In genomic region chr9:121871431-121872025, GRCh38 we compare ENCODE assay signal across 18 cellular contexts.
DNase-seq lines count a peak whose midpoint lies in the region; ATAC-seq and TF ChIP-seq lines count a peak whose summit lies in the region.
"Had no signal": no experiment of that assay in that cellular context is flagged by ENCODE, and none has a peak within 500 bp of the region (broad histone marks: within the 10 kb centered on the region; RNA-seq: fewer than 3 reads in every experiment).

No MANE protein-coding gene starts in this region.

- H3K56ac ChIP-seq in IMR-90 (ENCODE audit: extremely low read depth, insufficient read depth, low read length): no peak overlapping the region

- POLR2A ChIA-PET in IMR-90 (lab: Charles Lee; ENCODE audit: unreplicated experiment): no interaction called here

- no peak for TF ChIP-seq CTCF in IMR-90 (conservative IDR thresholded peaks at IDR 0.05; ENCODE audit: low read depth, low read length)

- no peak overlapping the region for H2BK15ac ChIP-seq in IMR-90 (ENCODE audit: low read depth, low read length)

- peaks cover 6% of the 10 kb centered on the region for H3K4me1 ChIP-seq in IMR-90 (ENCODE audit: control insufficient read depth, insufficient read depth, low read length)

- dilution Hi-C loops in IMR-90 (cut with HindIII; ENCODE audit: low sequenced_read_pairs, unreplicated experiment): no loop called here

- BruUV-seq in IMR-90 (replicated peaks; lab: Mats Ljungman, UMichigan): no TSS peak

- H3K36me3 ChIP-seq in IMR-90 (ENCODE audit: control insufficient read depth, insufficient read depth, low read length): no peaks in the 10 kb centered on the region
- H3K36me3 ChIP-seq: neutrophil had no signal

- no peak overlapping the region for H3K9ac ChIP-seq in IMR-90 (ENCODE audit: low read depth, low read length)

- 80% methylated on average over 5 of the region's 8 CpGs; no CpG with 5 or more reads in 1 of the 2 experiments for WGBS in IMR-90 (ENCODE audit: extremely low coverage in 2 of 2, insufficient read length in 1 of 2), 2 experiments

- no peak overlapping the region for H3K4me2 ChIP-seq in IMR-90 (ENCODE audit: low read depth, low read length)

- peak; percentile 39 for DNase-seq in AG20443 (ENCODE audit: low spot score)
- DNase-seq in IMR-90: peak; percentile 64
- peak; percentile 56 for DNase-seq in amniotic epithelial cell (ENCODE audit: low read depth)
- DNase-seq in kidney tubule cell (ENCODE audit: low spot score): peak; percentile 69
- DNase-seq in CD1c-positive myeloid dendritic cell (ENCODE audit: extremely low spot score): no peak
- no peak for DNase-seq in NCI-H1417 treated with DMSO at 0.1 percent for 48 hours (lab: John Stamatoyannopoulos, UW)
- DNase-seq in HK-2 (ENCODE audit: unreplicated experiment): no peak
- DNase-seq in NCI-H146 (lab: John Stamatoyannopoulos, UW): no peak
- DNase-seq: CD8-positive, alpha-beta memory T cell; DMS79 treated with DMSO at 0.1 percent for 48 hours; left ventricle myocardium superior; NCI-H774; retina; stimulated activated CD4-positive, alpha-beta T cell treated with anti-CD3 and anti-CD28 coated beads, Interleukin-15, amount 100 ng/mL, for 24 hours had no signal

- H2BK5ac ChIP-seq in IMR-90 (ENCODE audit: low read depth, low read length, poor library complexity, severe bottlenecking): no peak overlapping the region

- H3K14ac ChIP-seq in IMR-90 (replicated peaks; ENCODE audit: low read depth, low read length): no peak overlapping the region; the same call in 1 of the 2 replicates

- H3K4ac ChIP-seq in IMR-90 (ENCODE audit: low read depth, low read length): peak overlapping the region; percentile 20; the same call in 1 of the 2 replicates

- no peak for TF ChIP-seq RAD21 in IMR-90 (IDR thresholded peaks at IDR 0.05; ENCODE audit: low read length)

- TF ChIP-seq POLR2A in IMR-90 (IDR thresholded peaks at IDR 0.05; ENCODE audit: low read depth, low read length): no peak

- ATAC-seq in IMR-90 (ENCODE audit: low read depth): peak; percentile 46
- ATAC-seq: esophagus mucosa; left ventricle myocardium superior; stimulated activated memory B cell treated with anti-CD40 and anti-IgM and Interleukin-4, amounts not matched to agents 10 μg/mL and 1 μg/mL and 100 μg/mL, for 72 hours had no signal

- H2AFZ ChIP-seq in IMR-90 (replicated peaks; ENCODE audit: low read length, poor library complexity): peak overlapping the region; percentile 36

- H3K9me1 ChIP-seq in IMR-90 (ENCODE audit: insufficient read depth, low read length): peaks cover 10% of the 10 kb centered on the region

- H3K18ac ChIP-seq in IMR-90 (ENCODE audit: low read depth, low read length): no peak overlapping the region

- no peak overlapping the region for H2BK120ac ChIP-seq in IMR-90 (ENCODE audit: low read depth, low read length)

- intact Hi-C loops in IMR-90 (cut with micrococcal nuclease): no loop called here

- no peak overlapping the region for H3K23ac ChIP-seq in IMR-90 (ENCODE audit: low read depth, low read length)

- no peak overlapping the region for H2BK20ac ChIP-seq in IMR-90 (ENCODE audit: low read depth, low read length)

- no peak overlapping the region for H3K4me3 ChIP-seq in IMR-90 (ENCODE audit: insufficient read depth, low read depth, low read length)
- H3K4me3 ChIP-seq: thoracic aorta had no signal

- no peak overlapping the region for H3K27ac ChIP-seq in IMR-90 (ENCODE audit: insufficient read depth, low read length)
- H3K27ac ChIP-seq: neutrophil, thoracic aorta had no signal

- no peak overlapping the region for H2AK9ac ChIP-seq in IMR-90 (replicated peaks; ENCODE audit: low read depth, low read length, poor library complexity)

- no peaks in the 10 kb centered on the region for H3K9me3 ChIP-seq in IMR-90 (ENCODE audit: control insufficient read depth, insufficient read depth, low read length)
- H3K9me3 ChIP-seq: neutrophil, thoracic aorta had no signal

- H4K5ac ChIP-seq in IMR-90 (ENCODE audit: low read depth, low read length): no peak overlapping the region

- in situ Hi-C loops in IMR-90 (cut with MboI; ENCODE audit: low sequenced_read_pairs): no loop called here

- 0 out of 2 replicates have a peak overlapping the region, but pooled peaks have one; percentile 44 for H2AK5ac ChIP-seq in IMR-90 (ENCODE audit: low read depth, low read length)

- no peak overlapping the region for H4K91ac ChIP-seq in IMR-90 (ENCODE audit: insufficient read depth, low read depth, low read length)

- H4K8ac ChIP-seq in IMR-90 (ENCODE audit: low read depth in 2 of 2, low read length in 2 of 2): no peak overlapping the region

- no peaks in the 10 kb centered on the region for H3K27me3 ChIP-seq in IMR-90 (ENCODE audit: control insufficient read depth, insufficient read depth, low read length)

- CTCF ChIA-PET in IMR-90 (lab: Yijun Ruan, JAX): no interaction called here

- H4K20me1 ChIP-seq in IMR-90 (ENCODE audit: insufficient read depth, low read length): no peaks in the 10 kb centered on the region; the same call in 1 of the 2 replicates

- no peaks in the 10 kb centered on the region for H3K79me1 ChIP-seq in IMR-90 (ENCODE audit: low read depth in 1 of 2, low read length in 2 of 2)

TF ChIP-seq in IMR-90, 13 proteins besides CTCF, POLR2A, EP300 and RAD21:
- peak; percentile 61 for TF ChIP-seq FOS (IDR thresholded peaks at IDR 0.05; ENCODE audit: low read depth, low read length)
- TF ChIP-seq MAFK (IDR thresholded peaks at IDR 0.05; ENCODE audit: low read depth, low read length): no peak
- no peak for TF ChIP-seq RFX5 (IDR thresholded peaks at IDR 0.05; ENCODE audit: low read depth, low read length)
- no peak for TF ChIP-seq BHLHE40 (IDR thresholded peaks at IDR 0.05; ENCODE audit: low read depth, low read length)

Comparison
In these comparisons a context has a peak if more than half of its experiments do, and no peak if none do; other contexts are left out.
1. DNase-seq: peak in AG20443 (single experiment), IMR-90 (single experiment), amniotic epithelial cell (single experiment) and kidney tubule cell (single experiment); none in CD1c-positive myeloid dendritic cell (single experiment), NCI-H1417 treated with DMSO at 0.1 percent for 48 hours (single experiment), HK-2 (single experiment) and NCI-H146 (single experiment).